In the genomic region with DNA sequence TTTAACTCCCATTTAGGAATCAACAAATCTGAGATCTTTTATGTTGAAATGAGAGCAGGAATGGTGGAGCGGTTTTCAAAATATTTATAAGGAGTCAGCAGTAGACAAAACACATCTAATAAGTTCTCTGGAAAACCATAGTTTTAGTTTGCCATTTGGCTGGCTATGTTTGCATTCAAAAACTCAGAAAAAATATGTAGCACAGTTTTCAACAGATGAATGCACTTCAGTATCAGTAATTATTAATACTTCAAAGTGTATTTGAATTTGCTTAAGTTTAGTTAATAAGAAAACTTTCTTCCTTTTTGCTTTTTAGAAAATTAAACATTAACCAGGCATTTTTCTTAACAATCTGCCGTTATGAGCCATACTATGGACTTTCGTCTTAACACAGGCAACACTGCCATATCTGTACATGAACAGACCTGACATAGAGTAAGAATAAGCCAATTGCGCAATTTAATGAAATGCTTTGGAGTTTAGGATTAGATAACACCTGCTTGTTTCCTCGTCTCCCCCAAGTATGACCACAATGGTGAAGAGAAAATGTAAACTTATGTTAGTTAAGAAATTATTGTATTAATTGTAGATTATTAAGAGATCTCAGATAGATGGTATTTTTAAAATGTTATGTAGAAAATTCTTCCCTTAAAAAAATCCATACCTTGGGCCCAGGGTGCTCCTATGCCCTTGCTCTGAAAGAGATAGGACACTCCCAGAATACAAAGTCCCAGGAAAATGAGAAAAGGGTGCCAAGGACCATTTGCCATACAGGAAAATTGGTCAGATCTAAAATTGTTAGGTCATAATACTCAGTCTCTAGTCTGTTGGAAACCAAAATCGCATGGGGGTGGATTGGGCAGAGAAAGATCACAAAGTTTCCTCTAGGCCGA, we compare ENCODE assay signal across 1 cellular context.
TF ChIP-seq lines count a peak whose summit lies in the region.

No MANE protein-coding gene starts in this region.

TF ChIP-seq in HepG2, 621 proteins besides CTCF, POLR2A, EP300 and RAD21 (continued from another document and continues in another):
- TF ChIP-seq ELF3 (CRISPR knock-in tag; IDR thresholded peaks at IDR 0.05) (peak; percentile 91), ZNF83 (CRISPR knock-in tag; IDR thresholded peaks at IDR 0.05; ENCODE audit: borderline replicate concordance) (no peak), MIER3 (CRISPR knock-in tag; IDR thresholded peaks at IDR 0.05; ENCODE audit: borderline replicate concordance) (no peak), ZIK1 (CRISPR knock-in tag; IDR thresholded peaks at IDR 0.05; ENCODE audit: borderline replicate concordance, low read depth) (no peak), PRMT3 (CRISPR knock-in tag; IDR thresholded peaks at IDR 0.05; ENCODE audit: borderline replicate concordance, low read depth) (no peak), ZNF782 (CRISPR knock-in tag; IDR thresholded peaks at IDR 0.05; ENCODE audit: borderline replicate concordance) (no peak), FOXA3 (CRISPR knock-in tag; IDR thresholded peaks at IDR 0.05) (peak; percentile 81), ZNF883 (CRISPR knock-in tag; IDR thresholded peaks at IDR 0.05; ENCODE audit: not compliant biosample characterization) (no peak), KDM5A (IDR thresholded peaks at IDR 0.05; ENCODE audit: borderline replicate concordance, low read length) (no peak), SOX6 (IDR thresholded peaks at IDR 0.05) (no peak), SOX6 (CRISPR knock-in tag; IDR thresholded peaks at IDR 0.05) (peak; percentile 81; the same call in 1 of the 2 replicates), HDAC6 (IDR thresholded peaks at IDR 0.05; ENCODE audit: low read depth, low read length) (no peak), SPEN (CRISPR knock-in tag; IDR thresholded peaks at IDR 0.05; ENCODE audit: low read depth) (no peak), HES4 (CRISPR knock-in tag; IDR thresholded peaks at IDR 0.05; ENCODE audit: borderline replicate concordance) (no peak), ZNF337 (CRISPR knock-in tag; IDR thresholded peaks at IDR 0.05; ENCODE audit: borderline replicate concordance, low read depth) (no peak), ZFP36L1 (CRISPR knock-in tag; IDR thresholded peaks at IDR 0.05) (no peak), MATR3 (CRISPR knock-in tag; IDR thresholded peaks at IDR 0.05) (no peak), PHB2 (IDR thresholded peaks at IDR 0.05; ENCODE audit: partially characterized antibody) (no peak), CHD4 (IDR thresholded peaks at IDR 0.05; ENCODE audit: borderline replicate concordance, low read length) (peak; percentile 69; the same call in 1 of the 2 replicates), NR3C1 (CRISPR knock-in tag; IDR thresholded peaks at IDR 0.05) (no peak), ZNF652 (CRISPR knock-in tag; IDR thresholded peaks at IDR 0.05; ENCODE audit: borderline replicate concordance, low read depth) (peak; percentile 14; the same call in 1 of the 2 replicates), KLF11 (CRISPR knock-in tag; IDR thresholded peaks at IDR 0.05) (no peak)
- TF ChIP-seq, protein P1, sequence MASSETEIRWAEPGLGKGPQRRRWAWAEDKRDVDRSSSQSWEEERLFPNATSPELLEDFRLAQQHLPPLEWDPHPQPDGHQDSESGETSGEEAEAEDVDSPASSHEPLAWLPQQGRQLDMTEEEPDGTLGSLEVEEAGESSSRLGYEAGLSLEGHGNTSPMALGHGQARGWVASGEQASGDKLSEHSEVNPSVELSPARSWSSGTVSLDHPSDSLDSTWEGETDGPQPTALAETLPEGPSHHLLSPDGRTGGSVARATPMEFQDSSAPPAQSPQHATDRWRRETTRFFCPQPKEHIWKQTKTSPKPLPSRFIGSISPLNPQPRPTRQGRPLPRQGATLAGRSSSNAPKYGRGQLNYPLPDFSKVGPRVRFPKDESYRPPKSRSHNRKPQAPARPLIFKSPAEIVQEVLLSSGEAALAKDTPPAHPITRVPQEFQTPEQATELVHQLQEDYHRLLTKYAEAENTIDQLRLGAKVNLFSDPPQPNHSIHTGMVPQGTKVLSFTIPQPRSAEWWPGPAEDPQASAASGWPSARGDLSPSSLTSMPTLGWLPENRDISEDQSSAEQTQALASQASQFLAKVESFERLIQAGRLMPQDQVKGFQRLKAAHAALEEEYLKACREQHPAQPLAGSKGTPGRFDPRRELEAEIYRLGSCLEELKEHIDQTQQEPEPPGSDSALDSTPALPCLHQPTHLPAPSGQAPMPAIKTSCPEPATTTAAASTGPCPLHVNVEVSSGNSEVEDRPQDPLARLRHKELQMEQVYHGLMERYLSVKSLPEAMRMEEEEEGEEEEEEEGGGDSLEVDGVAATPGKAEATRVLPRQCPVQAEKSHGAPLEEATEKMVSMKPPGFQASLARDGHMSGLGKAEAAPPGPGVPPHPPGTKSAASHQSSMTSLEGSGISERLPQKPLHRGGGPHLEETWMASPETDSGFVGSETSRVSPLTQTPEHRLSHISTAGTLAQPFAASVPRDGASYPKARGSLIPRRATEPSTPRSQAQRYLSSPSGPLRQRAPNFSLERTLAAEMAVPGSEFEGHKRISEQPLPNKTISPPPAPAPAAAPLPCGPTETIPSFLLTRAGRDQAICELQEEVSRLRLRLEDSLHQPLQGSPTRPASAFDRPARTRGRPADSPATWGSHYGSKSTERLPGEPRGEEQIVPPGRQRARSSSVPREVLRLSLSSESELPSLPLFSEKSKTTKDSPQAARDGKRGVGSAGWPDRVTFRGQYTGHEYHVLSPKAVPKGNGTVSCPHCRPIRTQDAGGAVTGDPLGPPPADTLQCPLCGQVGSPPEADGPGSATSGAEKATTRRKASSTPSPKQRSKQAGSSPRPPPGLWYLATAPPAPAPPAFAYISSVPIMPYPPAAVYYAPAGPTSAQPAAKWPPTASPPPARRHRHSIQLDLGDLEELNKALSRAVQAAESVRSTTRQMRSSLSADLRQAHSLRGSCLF (CRISPR knock-in tag; IDR thresholded peaks at IDR 0.05; ENCODE audit: borderline replicate concordance), result no peak
- TF ChIP-seq, protein P2, sequence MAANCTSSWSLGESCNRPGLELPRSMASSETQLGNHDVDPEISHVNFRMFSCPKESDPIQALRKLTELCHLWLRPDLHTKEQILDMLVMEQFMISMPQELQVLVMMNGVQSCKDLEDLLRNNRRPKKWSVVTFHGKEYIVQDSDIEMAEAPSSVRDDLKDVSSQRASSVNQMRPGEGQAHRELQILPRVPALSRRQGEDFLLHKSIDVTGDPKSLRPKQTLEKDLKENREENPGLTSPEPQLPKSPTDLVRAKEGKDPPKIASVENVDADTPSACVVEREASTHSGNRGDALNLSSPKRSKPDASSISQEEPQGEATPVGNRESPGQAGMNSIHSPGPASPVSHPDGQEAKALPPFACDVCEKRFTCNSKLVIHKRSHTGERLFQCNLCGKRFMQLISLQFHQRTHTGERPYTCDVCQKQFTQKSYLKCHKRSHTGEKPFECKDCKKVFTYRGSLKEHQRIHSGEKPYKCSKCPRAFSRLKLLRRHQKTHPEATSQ (CRISPR knock-in tag; IDR thresholded peaks at IDR 0.05; ENCODE audit: borderline replicate concordance), result no peak
- TF ChIP-seq, protein P3, sequence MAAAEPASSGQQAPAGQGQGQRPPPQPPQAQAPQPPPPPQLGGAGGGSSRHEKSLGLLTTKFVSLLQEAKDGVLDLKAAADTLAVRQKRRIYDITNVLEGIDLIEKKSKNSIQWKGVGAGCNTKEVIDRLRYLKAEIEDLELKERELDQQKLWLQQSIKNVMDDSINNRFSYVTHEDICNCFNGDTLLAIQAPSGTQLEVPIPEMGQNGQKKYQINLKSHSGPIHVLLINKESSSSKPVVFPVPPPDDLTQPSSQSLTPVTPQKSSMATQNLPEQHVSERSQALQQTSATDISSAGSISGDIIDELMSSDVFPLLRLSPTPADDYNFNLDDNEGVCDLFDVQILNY (CRISPR knock-in tag; conservative IDR thresholded peaks at IDR 0.05), result no peak
- TF ChIP-seq, protein P4, sequence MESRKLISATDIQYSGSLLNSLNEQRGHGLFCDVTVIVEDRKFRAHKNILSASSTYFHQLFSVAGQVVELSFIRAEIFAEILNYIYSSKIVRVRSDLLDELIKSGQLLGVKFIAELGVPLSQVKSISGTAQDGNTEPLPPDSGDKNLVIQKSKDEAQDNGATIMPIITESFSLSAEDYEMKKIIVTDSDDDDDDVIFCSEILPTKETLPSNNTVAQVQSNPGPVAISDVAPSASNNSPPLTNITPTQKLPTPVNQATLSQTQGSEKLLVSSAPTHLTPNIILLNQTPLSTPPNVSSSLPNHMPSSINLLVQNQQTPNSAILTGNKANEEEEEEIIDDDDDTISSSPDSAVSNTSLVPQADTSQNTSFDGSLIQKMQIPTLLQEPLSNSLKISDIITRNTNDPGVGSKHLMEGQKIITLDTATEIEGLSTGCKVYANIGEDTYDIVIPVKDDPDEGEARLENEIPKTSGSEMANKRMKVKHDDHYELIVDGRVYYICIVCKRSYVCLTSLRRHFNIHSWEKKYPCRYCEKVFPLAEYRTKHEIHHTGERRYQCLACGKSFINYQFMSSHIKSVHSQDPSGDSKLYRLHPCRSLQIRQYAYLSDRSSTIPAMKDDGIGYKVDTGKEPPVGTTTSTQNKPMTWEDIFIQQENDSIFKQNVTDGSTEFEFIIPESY (CRISPR knock-in tag; IDR thresholded peaks at IDR 0.05), result no peak
- TF ChIP-seq, protein P5, sequence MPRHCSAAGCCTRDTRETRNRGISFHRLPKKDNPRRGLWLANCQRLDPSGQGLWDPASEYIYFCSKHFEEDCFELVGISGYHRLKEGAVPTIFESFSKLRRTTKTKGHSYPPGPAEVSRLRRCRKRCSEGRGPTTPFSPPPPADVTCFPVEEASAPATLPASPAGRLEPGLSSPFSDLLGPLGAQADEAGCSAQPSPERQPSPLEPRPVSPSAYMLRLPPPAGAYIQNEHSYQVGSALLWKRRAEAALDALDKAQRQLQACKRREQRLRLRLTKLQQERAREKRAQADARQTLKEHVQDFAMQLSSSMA (CRISPR knock-in tag; IDR thresholded peaks at IDR 0.05), result no peak
- TF ChIP-seq, protein P6, sequence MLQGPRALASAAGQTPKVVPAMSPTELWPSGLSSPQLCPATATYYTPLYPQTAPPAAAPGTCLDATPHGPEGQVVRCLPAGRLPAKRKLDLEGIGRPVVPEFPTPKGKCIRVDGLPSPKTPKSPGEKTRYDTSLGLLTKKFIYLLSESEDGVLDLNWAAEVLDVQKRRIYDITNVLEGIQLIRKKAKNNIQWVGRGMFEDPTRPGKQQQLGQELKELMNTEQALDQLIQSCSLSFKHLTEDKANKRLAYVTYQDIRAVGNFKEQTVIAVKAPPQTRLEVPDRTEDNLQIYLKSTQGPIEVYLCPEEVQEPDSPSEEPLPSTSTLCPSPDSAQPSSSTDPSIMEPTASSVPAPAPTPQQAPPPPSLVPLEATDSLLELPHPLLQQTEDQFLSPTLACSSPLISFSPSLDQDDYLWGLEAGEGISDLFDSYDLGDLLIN (CRISPR knock-in tag; IDR thresholded peaks at IDR 0.05; ENCODE audit: borderline replicate concordance), result no peak
- TF ChIP-seq, protein P7, sequence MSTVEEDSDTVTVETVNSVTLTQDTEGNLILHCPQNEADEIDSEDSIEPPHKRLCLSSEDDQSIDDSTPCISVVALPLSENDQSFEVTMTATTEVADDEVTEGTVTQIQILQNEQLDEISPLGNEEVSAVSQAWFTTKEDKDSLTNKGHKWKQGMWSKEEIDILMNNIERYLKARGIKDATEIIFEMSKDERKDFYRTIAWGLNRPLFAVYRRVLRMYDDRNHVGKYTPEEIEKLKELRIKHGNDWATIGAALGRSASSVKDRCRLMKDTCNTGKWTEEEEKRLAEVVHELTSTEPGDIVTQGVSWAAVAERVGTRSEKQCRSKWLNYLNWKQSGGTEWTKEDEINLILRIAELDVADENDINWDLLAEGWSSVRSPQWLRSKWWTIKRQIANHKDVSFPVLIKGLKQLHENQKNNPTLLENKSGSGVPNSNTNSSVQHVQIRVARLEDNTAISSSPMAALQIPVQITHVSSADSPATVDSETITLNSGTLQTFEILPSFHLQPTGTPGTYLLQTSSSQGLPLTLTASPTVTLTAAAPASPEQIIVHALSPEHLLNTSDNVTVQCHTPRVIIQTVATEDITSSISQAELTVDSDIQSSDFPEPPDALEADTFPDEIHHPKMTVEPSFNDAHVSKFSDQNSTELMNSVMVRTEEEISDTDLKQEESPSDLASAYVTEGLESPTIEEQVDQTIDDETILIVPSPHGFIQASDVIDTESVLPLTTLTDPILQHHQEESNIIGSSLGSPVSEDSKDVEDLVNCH (CRISPR knock-in tag; IDR thresholded peaks at IDR 0.05), result no peak
- TF ChIP-seq, protein P8, sequence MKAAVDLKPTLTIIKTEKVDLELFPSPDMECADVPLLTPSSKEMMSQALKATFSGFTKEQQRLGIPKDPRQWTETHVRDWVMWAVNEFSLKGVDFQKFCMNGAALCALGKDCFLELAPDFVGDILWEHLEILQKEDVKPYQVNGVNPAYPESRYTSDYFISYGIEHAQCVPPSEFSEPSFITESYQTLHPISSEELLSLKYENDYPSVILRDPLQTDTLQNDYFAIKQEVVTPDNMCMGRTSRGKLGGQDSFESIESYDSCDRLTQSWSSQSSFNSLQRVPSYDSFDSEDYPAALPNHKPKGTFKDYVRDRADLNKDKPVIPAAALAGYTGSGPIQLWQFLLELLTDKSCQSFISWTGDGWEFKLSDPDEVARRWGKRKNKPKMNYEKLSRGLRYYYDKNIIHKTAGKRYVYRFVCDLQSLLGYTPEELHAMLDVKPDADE (CRISPR knock-in tag; IDR thresholded peaks at IDR 0.05), result no peak
